Comparison of ENCODE assay signal across 1 cellular context in the genomic region with DNA sequence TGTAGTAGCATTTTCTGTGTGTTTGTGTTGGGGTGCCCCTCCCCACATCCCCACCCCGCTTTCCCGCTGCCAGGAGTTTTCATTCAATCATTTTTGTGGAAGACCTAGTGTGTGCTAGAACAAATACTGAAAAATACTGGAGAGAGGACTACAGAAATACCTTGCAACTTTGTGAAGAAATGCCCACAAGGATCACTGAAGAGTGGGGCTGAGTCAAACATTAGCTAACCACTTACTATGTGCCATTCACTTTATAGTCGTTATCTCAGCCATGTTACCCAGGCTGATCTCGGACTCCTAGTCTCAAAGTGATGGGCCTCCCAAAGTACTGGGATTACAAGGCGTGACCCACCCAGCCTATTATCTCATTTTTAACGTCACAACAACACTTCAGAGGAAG.
TF ChIP-seq lines count a peak whose summit lies in the region.

No MANE protein-coding gene starts in this region.

TF ChIP-seq in liver, 16 proteins besides CTCF, POLR2A, EP300 and RAD21 (continued from another document):
- TF ChIP-seq REST (IDR thresholded peaks at IDR 0.05), result no peak
- TF ChIP-seq JUND (IDR thresholded peaks at IDR 0.05), result no peak
- no peak for TF ChIP-seq FOXA2 (IDR thresholded peaks at IDR 0.05)
- TF ChIP-seq SP1 (IDR thresholded peaks at IDR 0.05), result no peak
- TF ChIP-seq YY1 (IDR thresholded peaks at IDR 0.05), result no peak
- TF ChIP-seq, protein P1, sequence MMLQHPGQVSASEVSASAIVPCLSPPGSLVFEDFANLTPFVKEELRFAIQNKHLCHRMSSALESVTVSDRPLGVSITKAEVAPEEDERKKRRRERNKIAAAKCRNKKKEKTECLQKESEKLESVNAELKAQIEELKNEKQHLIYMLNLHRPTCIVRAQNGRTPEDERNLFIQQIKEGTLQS (IDR thresholded peaks at IDR 0.05), result no peak
- no peak for TF ChIP-seq HNF4A (conservative IDR thresholded peaks at IDR 0.05)
TF ChIP-seq in liver: peak in this region for 0.
